Comparison of ENCODE assay signal across 17 cellular contexts in genomic region chr1:17110555-17110926, GRCh38. TPM values are rescaled to one million over a fixed set of nuclear protein-coding genes. Genes with fewer than 3 reads are reported as not detected.
DNase-seq lines count a peak whose midpoint lies in the region; ATAC-seq, FAIRE-seq and TF ChIP-seq lines count a peak whose summit lies in the region.
"Had no signal": no experiment of that assay in that cellular context is flagged by ENCODE, and none has a peak within 500 bp of the region (broad histone marks: within the 10 kb centered on the region; RNA-seq: fewer than 3 reads in every experiment).

No MANE protein-coding gene starts in this region.

- no peak overlapping the region for H3K56ac ChIP-seq in H1 (replicated peaks; ENCODE audit: insufficient read length, low read depth, low read length)

- H2AK5ac ChIP-seq in H1 (ENCODE audit: low read depth, low read length) = no peak overlapping the region

- no peak overlapping the region for H3K14ac ChIP-seq in H1 (ENCODE audit: insufficient read length)

- H3K36me3 ChIP-seq in H1 (ENCODE audit: control insufficient read depth in 2 of 4, insufficient read depth in 4 of 4, low read length in 3 of 4) (no peaks in the 10 kb centered on the region), mucosa of descending colon (ENCODE audit: low read depth) (no peaks in the 10 kb centered on the region)
- H3K36me3 ChIP-seq: HAP-1, MG63 had no signal

- TF ChIP-seq RAD21 in H1 (IDR thresholded peaks at IDR 0.05 in 1 of 2, conservative IDR thresholded peaks at IDR 0.05 in 1 of 2; ENCODE audit: low read depth in 2 of 2, low read length in 2 of 2) = no peak

- no peak for TF ChIP-seq CTCF in H1 (IDR thresholded peaks at IDR 0.05; ENCODE audit: control extremely low read depth in 1 of 3, insufficient read depth in 1 of 3, low read depth in 1 of 3, low read length in 3 of 3)
- no peak for TF ChIP-seq CTCF in neural crest cell (conservative IDR thresholded peaks at IDR 0.05)
- TF ChIP-seq CTCF in endothelial cell (IDR thresholded peaks at IDR 0.05; ENCODE audit: unreplicated experiment) = no peak
- TF ChIP-seq CTCF in mucosa of descending colon (IDR thresholded peaks at IDR 0.05) = no peak

- intact Hi-C loops in mucosa of descending colon (cut with DNase I, micrococcal nuclease) = no loop called here

- H3K27ac Mint-ChIP-seq in neural crest cell (ENCODE audit: unreplicated experiment) (peak overlapping the region; percentile 47), endothelial cell (ENCODE audit: unreplicated experiment) (no peak overlapping the region)

- no peak overlapping the region for H2BK20ac ChIP-seq in H1 (ENCODE audit: low read length)

- no peak for TF ChIP-seq EP300 in H1 (IDR thresholded peaks at IDR 0.05; ENCODE audit: borderline replicate concordance in 1 of 2, low read depth in 2 of 2, low read length in 2 of 2)

- peaks cover 19% of the 10 kb centered on the region for H3K4me1 Mint-ChIP-seq in neural crest cell
- no peaks in the 10 kb centered on the region for H3K4me1 Mint-ChIP-seq in endothelial cell (ENCODE audit: unreplicated experiment)

- POLR2A ChIA-PET in H1 (lab: Charles Lee; ENCODE audit: partially characterized antibody) = no interaction called here

- H3K18ac ChIP-seq in H1 (ENCODE audit: extremely low read depth, low read length) = no peak overlapping the region

- H2BK12ac ChIP-seq in H1 (ENCODE audit: low read depth, low read length) = 0 out of 2 replicates have a peak overlapping the region, but pooled peaks have one; percentile 17

- no peaks in the 10 kb centered on the region; the same call in 1 of the 2 replicates for H3K23me2 ChIP-seq in H1 (ENCODE audit: low read depth, low read length)

- ATAC-seq in mucosa of descending colon (no peak), HG03025 (IDR thresholded peaks at IDR 0.05; ENCODE audit: low FRiP score, unreplicated experiment) (no peak)

- H3K4me2 ChIP-seq in H1 (ENCODE audit: insufficient read depth in 1 of 2, low read depth in 2 of 2, low read length in 2 of 2) = no peak overlapping the region

- H3K9me3 Mint-ChIP-seq in neural crest cell (no peaks in the 10 kb centered on the region), endothelial cell (ENCODE audit: unreplicated experiment) (no peaks in the 10 kb centered on the region)
- H3K9me3 Mint-ChIP-seq: CD14-positive monocyte had no signal

- H3K9me3 ChIP-seq in H1 (ENCODE audit: insufficient read depth in 2 of 2, low read depth in 1 of 2, low read length in 1 of 2) = no peaks in the 10 kb centered on the region
- no peaks in the 10 kb centered on the region for H3K9me3 ChIP-seq in mucosa of descending colon
- H3K9me3 ChIP-seq: HAP-1, MG63 had no signal

- H3K4me1 ChIP-seq in H1 (replicated peaks in 1 of 4; ENCODE audit: control insufficient read depth in 3 of 4, insufficient read depth in 4 of 4, low read length in 3 of 4) (peaks cover 0 to 4% (median 0%) of the 10 kb centered on the region in 4 experiments; a peak in 1 of 7 replicates), mucosa of descending colon (ENCODE audit: low read depth) (peaks cover 59% of the 10 kb centered on the region)
- H3K4me1 ChIP-seq: HAP-1 had no signal

- H3K79me1 ChIP-seq in H1 (ENCODE audit: low read depth, low read length) = no peaks in the 10 kb centered on the region

- H3K9ac ChIP-seq in H1 (replicated peaks in 1 of 4; ENCODE audit: extremely low read depth in 1 of 4, low read depth in 3 of 4, low read length in 3 of 4) = no peak overlapping the region

- H4K20me1 ChIP-seq in H1 (replicated peaks in 1 of 2; ENCODE audit: control insufficient read depth in 1 of 2, insufficient read depth in 2 of 2, low read length in 2 of 2) = peaks cover 0 to 3% of the 10 kb centered on the region in 2 experiments

- WGBS in H1 (ENCODE audit: extremely low coverage in 1 of 2, insufficient coverage in 1 of 2, insufficient read length in 1 of 2, insufficient replicate concordance in 2 of 2, low coverage in 1 of 2, low lambda C conversion rate in 2 of 2, missing lambda C conversion rate in 1 of 2), 2 experiments = 98% methylated on average over 2 of the region's 2 CpGs; no CpG with 5 or more reads in 1 of the 2 experiments

- H3K23ac ChIP-seq in H1 (ENCODE audit: insufficient read length) = no peak overlapping the region

- H3K27me3 Mint-ChIP-seq in neural crest cell (ENCODE audit: low read depth) (peaks cover 31% of the 10 kb centered on the region), endothelial cell (ENCODE audit: unreplicated experiment) (peaks cover 6% of the 10 kb centered on the region)

- H3K4me3 ChIP-seq in H1 (ENCODE audit: extremely low read depth in 1 of 4, insufficient read depth in 2 of 4, low read depth in 3 of 4, low read length in 4 of 4) (no peak overlapping the region), mucosa of descending colon (no peak overlapping the region)
- H3K4me3 ChIP-seq: HAP-1, MG63 had no signal

- DNase-seq in DMS79 treated with DMSO at 0.1 percent for 48 hours (lab: John Stamatoyannopoulos, UW) = peak; percentile 57
- DNase-seq in DMS79 (lab: John Stamatoyannopoulos, UW) = no peak
- no peak for DNase-seq in H1 (ENCODE audit: low read depth in 1 of 2, low spot score in 2 of 2)
- no peak for DNase-seq in neural crest cell (ENCODE audit: low read depth, low spot score)
- no peak for DNase-seq in endothelial cell (ENCODE audit: low spot score)
- no peak for DNase-seq in mucosa of descending colon
- DNase-seq: AML-193, Kasumi-1, MG63, NCI-H748 treated with DMSO at 0.1 percent for 48 hours, SHP77 treated with DMSO at 0.1 percent for 48 hours had no signal

- FAIRE-seq in H1 (lab: Jason Lieb, UNC) = no peak
- FAIRE-seq: G401.6 had no signal

- no peak overlapping the region for H4K91ac ChIP-seq in H1 (replicated peaks; ENCODE audit: insufficient read length, low read length)

- H3K36me3 Mint-ChIP-seq in neural crest cell (ENCODE audit: low read depth) (no peaks in the 10 kb centered on the region), endothelial cell (ENCODE audit: low read depth, unreplicated experiment) (no peaks in the 10 kb centered on the region)

- TF ChIP-seq POLR2A in H1 (IDR thresholded peaks at IDR 0.05; ENCODE audit: control extremely low read depth in 1 of 2, low read depth in 2 of 2, low read length in 2 of 2) = no peak

- H3K27ac ChIP-seq in H1 (ENCODE audit: low read depth, low read length) = no peak overlapping the region
- H3K27ac ChIP-seq in temporal lobe (ENCODE audit: low read depth, low read length) = peak overlapping the region; percentile 97
- H3K27ac ChIP-seq: 22Rv1 had no signal

- H3K4me3 Mint-ChIP-seq in neural crest cell (no peak overlapping the region), endothelial cell (ENCODE audit: unreplicated experiment) (no peak overlapping the region)
- H3K4me3 Mint-ChIP-seq: CD14-positive monocyte had no signal

- H2BK120ac ChIP-seq in H1 (replicated peaks; ENCODE audit: low read depth, low read length) = no peak overlapping the region

- CTCF ChIA-PET in H1 (lab: Charles Lee; ENCODE audit: partially characterized antibody) = interaction anchor here (1.4 to 1.5 kb wide), 2 partner anchors 143 to 164 kb away, joined by 4 to 10 read pairs; no protein-coding TSS in a partner anchor

- no peaks in the 10 kb centered on the region for H3K27me3 ChIP-seq in H1 (replicated peaks in 1 of 4; ENCODE audit: control insufficient read depth in 3 of 4, extremely low read depth in 1 of 4, insufficient read depth in 3 of 4, low read length in 3 of 4)
- H3K27me3 ChIP-seq: MG63 had no signal

- no peak overlapping the region for H2AFZ ChIP-seq in H1 (ENCODE audit: low read length)

- no peak overlapping the region for H4K8ac ChIP-seq in H1 (ENCODE audit: extremely low read depth, insufficient read depth, low read length)

- no peaks in the 10 kb centered on the region for H3K79me2 ChIP-seq in H1 (ENCODE audit: control insufficient read depth in 1 of 2, insufficient read depth in 2 of 2, low read length in 2 of 2)

- H3K4ac ChIP-seq in H1 (replicated peaks; ENCODE audit: insufficient read length, low read depth, low read length) = no peak overlapping the region

- H4K5ac ChIP-seq in H1 (ENCODE audit: insufficient read length, low read depth, low read length) = no peak overlapping the region

- H2BK15ac ChIP-seq in H1 (ENCODE audit: low read length) = no peak overlapping the region

- no peak overlapping the region for H2BK5ac ChIP-seq in H1 (ENCODE audit: low read depth, low read length)

TF ChIP-seq in H1, 55 proteins besides CTCF, POLR2A, EP300 and RAD21 (continues in another document):
- TF ChIP-seq PHF8 (conservative IDR thresholded peaks at IDR 0.05; ENCODE audit: low read depth, low read length) = no peak
- TF ChIP-seq BACH1 (IDR thresholded peaks at IDR 0.05; ENCODE audit: low read length) = no peak
- TF ChIP-seq NRF1 (IDR thresholded peaks at IDR 0.05; ENCODE audit: low read depth, low read length) = no peak
- no peak for TF ChIP-seq KDM5A (IDR thresholded peaks at IDR 0.05; ENCODE audit: low read length)
- no peak for TF ChIP-seq HDAC6 (IDR thresholded peaks at IDR 0.05; ENCODE audit: low read depth, low read length)
- no peak for TF ChIP-seq RXRA (IDR thresholded peaks at IDR 0.05; ENCODE audit: insufficient read depth, low read depth, low read length)

RNA-seq across cellular contexts. Expression of gene PADI2, which starts 8.7 kb away (rescaled TPM):
- 5.8 and 7.5 TPM in 2 replicates for total RNA-seq in H1 (2021; fragmentation: NEBNext Ultra II Directional; extraction: Animal tissue kit (Norgen Biotek cat#: 25700))
- 1.6 and 2.5 TPM in 2 replicates for polyA plus RNA-seq in H1 (2011; rRNA removed)
- 1.8 TPM for polyA plus RNA-seq in H1 (2011; cell fraction: cytosol; rRNA removed)
- 4.4 TPM for polyA plus RNA-seq in H1 (2011; cell fraction: nucleus; rRNA removed)
- 2.3 to 3.3 TPM (median 2.8 TPM) in 4 replicates for polyA plus RNA-seq in H1 (2012, experiment 1 of 2)
- 2.3 TPM for polyA plus RNA-seq in H1 (2012, experiment 2 of 2)
- 4.0 TPM for polyA plus RNA-seq in H1 (2013, experiment 1 of 2)
- polyA plus RNA-seq in H1 (2013, experiment 2 of 2) = 4.2 TPM
- polyA minus RNA-seq in H1 (2011; rRNA and poly(A)+ RNA removed) = 2.2 and 3.9 TPM in 2 replicates
- polyA minus RNA-seq in H1 (2011; cell fraction: cytosol; rRNA and poly(A)+ RNA removed) = 2.1 TPM
- 2.8 TPM for polyA minus RNA-seq in H1 (2011; cell fraction: nucleus; rRNA and poly(A)+ RNA removed)
- total RNA-seq in neural crest cell = 0.16 and 0.20 TPM in 2 replicates
- total RNA-seq in temporal lobe = 0.74 TPM
- total RNA-seq in endothelial cell (ENCODE audit: unreplicated experiment) = 0.28 TPM
- 100 to 1,000 TPM; 105 to 398 (median 163) TPM for total RNA-seq in mucosa of descending colon

RNA-seq across cellular contexts. Expression of gene SDHB, which starts 56.7 kb away (rescaled TPM):
- total RNA-seq in H1 (2021; fragmentation: NEBNext Ultra II Directional; extraction: Animal tissue kit (Norgen Biotek cat#: 25700)) = 90.7 and 98.7 TPM in 2 replicates
- 67.1 and 84.0 TPM in 2 replicates for polyA plus RNA-seq in H1 (2011; rRNA removed)
- polyA plus RNA-seq in H1 (2011; cell fraction: cytosol; rRNA removed) = 94.6 TPM
- 57.2 TPM for polyA plus RNA-seq in H1 (2011; cell fraction: nucleus; rRNA removed)
- polyA plus RNA-seq in H1 (2012, experiment 1 of 2) = 73.0 to 88.0 TPM (median 79.9 TPM) in 4 replicates
- 65.6 TPM for polyA plus RNA-seq in H1 (2012, experiment 2 of 2)
- 100 TPM for polyA plus RNA-seq in H1 (2013, experiment 1 of 2)
- 91.9 TPM for polyA plus RNA-seq in H1 (2013, experiment 2 of 2)
- 121 and 172 TPM in 2 replicates for polyA minus RNA-seq in H1 (2011; rRNA and poly(A)+ RNA removed)
- polyA minus RNA-seq in H1 (2011; cell fraction: cytosol; rRNA and poly(A)+ RNA removed) = 41.2 TPM
- polyA minus RNA-seq in H1 (2011; cell fraction: nucleus; rRNA and poly(A)+ RNA removed) = 36.9 TPM
- total RNA-seq in neural crest cell = 47.2 and 58.6 TPM in 2 replicates
- total RNA-seq in temporal lobe = 61.5 TPM
- total RNA-seq in endothelial cell (ENCODE audit: unreplicated experiment) = 44.9 TPM
- 100 to 1,000 TPM; 145 to 177 (median 163) TPM for total RNA-seq in mucosa of descending colon

Comparison
In these comparisons a context has a peak if more than half of its experiments do, and no peak if none do; other contexts are left out.
1. RNA of gene PADI2, which starts 8.7 kb away (total RNA-seq): 105 to 398 TPM in mucosa of descending colon; 5.8 to 7.5 TPM in H1, 0.74 TPM in temporal lobe (single experiment), 0.28 TPM in endothelial cell (single experiment) and 0.16 to 0.20 TPM in neural crest cell; every median in the first group is over 10 times any median in the second.